1 cellular context compared by ENCODE assay signal in the genomic region with DNA sequence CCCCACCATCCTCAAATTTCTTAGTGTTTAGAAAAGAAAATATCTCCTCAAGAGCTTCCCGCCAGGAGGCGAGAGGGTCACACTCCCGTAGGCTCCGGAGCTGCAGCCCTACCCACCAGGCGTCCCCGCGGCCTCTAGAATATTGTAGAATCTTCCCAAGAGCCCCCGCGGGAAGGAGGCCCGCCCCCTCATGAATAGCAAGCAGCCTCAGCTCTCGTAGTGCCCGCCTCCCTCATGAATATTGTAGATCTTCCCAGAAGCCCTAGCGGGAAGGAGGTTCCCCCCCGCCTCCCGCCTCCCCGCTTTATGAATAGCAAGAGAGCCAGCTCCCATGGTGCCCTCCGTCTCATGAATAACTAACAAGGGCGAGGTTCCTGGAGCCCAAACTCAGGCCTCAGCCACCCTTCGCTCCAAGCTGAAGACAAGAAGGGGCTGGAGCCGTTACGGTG.
TF ChIP-seq lines count a peak whose summit lies in the region.

A gene with protein sequence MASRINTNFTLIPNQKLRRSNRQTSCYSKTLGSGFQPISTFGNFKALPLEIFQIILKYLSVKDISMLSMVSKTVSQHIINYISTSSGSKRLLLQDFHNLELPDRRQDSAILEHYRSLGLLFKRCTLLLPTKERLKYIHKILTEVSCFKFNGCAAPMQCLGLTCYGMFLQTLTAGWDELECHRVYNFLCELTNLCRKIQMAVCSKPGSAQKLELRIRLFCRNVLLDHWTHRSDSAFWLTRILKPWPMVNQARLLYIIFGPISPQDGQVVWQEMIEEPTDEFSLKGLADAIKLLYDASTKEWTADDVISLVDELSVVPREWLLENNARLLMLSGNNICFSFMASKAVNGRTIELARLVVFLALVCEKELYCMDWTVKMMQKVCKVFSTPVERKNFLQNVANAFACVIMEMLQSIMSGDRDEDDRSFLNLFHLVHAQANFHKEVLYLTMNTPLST (minus strand): TSS at position 114 of the 449 bp plus-strand sequence. CDS start 4,378 bp downstream, outside the sequence.

TF ChIP-seq in H1, 55 proteins besides CTCF, POLR2A, EP300 and RAD21:
- TF ChIP-seq CREB1 (IDR thresholded peaks at IDR 0.05), result peak; percentile 8; the same call in 1 of the 2 replicates
- no peak for TF ChIP-seq JUND (IDR thresholded peaks at IDR 0.05; ENCODE audit: low read length)
- TF ChIP-seq YY1 (IDR thresholded peaks at IDR 0.05; ENCODE audit: low read depth, low read length), result no peak
- peak; percentile 68 for TF ChIP-seq TAF1 (IDR thresholded peaks at IDR 0.05; ENCODE audit: low read depth, low read length)
- TF ChIP-seq PHF8 (conservative IDR thresholded peaks at IDR 0.05; ENCODE audit: low read depth, low read length), result 0 out of 2 replicates have a peak, but pooled peaks have one; percentile 46
- TF ChIP-seq FOSL1 (IDR thresholded peaks at IDR 0.05; ENCODE audit: insufficient read depth, low read depth, low read length), result no peak
- TF ChIP-seq, protein P1, sequence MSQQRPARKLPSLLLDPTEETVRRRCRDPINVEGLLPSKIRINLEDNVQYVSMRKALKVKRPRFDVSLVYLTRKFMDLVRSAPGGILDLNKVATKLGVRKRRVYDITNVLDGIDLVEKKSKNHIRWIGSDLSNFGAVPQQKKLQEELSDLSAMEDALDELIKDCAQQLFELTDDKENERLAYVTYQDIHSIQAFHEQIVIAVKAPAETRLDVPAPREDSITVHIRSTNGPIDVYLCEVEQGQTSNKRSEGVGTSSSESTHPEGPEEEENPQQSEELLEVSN (IDR thresholded peaks at IDR 0.05), result peak; percentile 91
- peak; percentile 37 for TF ChIP-seq ASH2L (IDR thresholded peaks at IDR 0.05; ENCODE audit: low read length)
- TF ChIP-seq, protein P2, sequence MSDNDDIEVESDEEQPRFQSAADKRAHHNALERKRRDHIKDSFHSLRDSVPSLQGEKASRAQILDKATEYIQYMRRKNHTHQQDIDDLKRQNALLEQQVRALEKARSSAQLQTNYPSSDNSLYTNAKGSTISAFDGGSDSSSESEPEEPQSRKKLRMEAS (IDR thresholded peaks at IDR 0.05), result peak; percentile 47
- peak; percentile 57; the same call in 1 of the 2 replicates for TF ChIP-seq TBP (IDR thresholded peaks at IDR 0.05; ENCODE audit: low read depth, low read length)
